Comparison of ENCODE assay signal across 1 cellular context in genomic region chr9:77022783-77023440, GRCh38.
A peak's percentile ranks its signal among the peaks of the same experiment; 100 is the strongest.
TF ChIP-seq lines count a peak whose summit lies in the region.

No MANE protein-coding gene starts in this region.

TF ChIP-seq in WTC11, 78 proteins besides CTCF, POLR2A, EP300 and RAD21 (continued from another document):
- no peak for TF ChIP-seq E2F1 (CRISPR knock-in tag; IDR thresholded peaks at IDR 0.05)
- peak; percentile 60; the same call in 1 of the 2 replicates for TF ChIP-seq MAX (CRISPR knock-in tag; IDR thresholded peaks at IDR 0.05)
- TF ChIP-seq EMX1 (CRISPR knock-in tag; IDR thresholded peaks at IDR 0.05) = no peak
- 0 out of 2 replicates have a peak, but pooled peaks have one; percentile 32 for TF ChIP-seq FOXP4 (CRISPR knock-in tag; IDR thresholded peaks at IDR 0.05)
- no peak for TF ChIP-seq TCF7 (CRISPR knock-in tag; IDR thresholded peaks at IDR 0.05; ENCODE audit: low read depth)
- no peak for TF ChIP-seq IRF2 (CRISPR knock-in tag; IDR thresholded peaks at IDR 0.05; ENCODE audit: borderline replicate concordance, low read depth)
- TF ChIP-seq E2F5 (CRISPR knock-in tag; IDR thresholded peaks at IDR 0.05) = peak; percentile 48; the same call in 1 of the 2 replicates
TF ChIP-seq in WTC11: peak in this region for 7.
